29 cellular contexts compared by ENCODE assay signal in genomic region chrX:133391116-133391515, GRCh38. TPM values are rescaled to one million over a fixed set of nuclear protein-coding genes. Genes with fewer than 3 reads are reported as not detected.
A peak's percentile ranks its signal among the peaks of the same experiment; 100 is the strongest.
DNase-seq lines count a peak whose midpoint lies in the region; FAIRE-seq and TF ChIP-seq lines count a peak whose summit lies in the region.
"Had no signal": no experiment of that assay in that cellular context is flagged by ENCODE, and none has a peak within 500 bp of the region (broad histone marks: within the 10 kb centered on the region; RNA-seq: fewer than 3 reads in every experiment).

No MANE protein-coding gene starts in this region.

- no peaks in the 10 kb centered on the region for H3K9me3 ChIP-seq in small intestine (ENCODE audit: control insufficient read depth, low read depth)
- no peaks in the 10 kb centered on the region for H3K9me3 ChIP-seq in right atrium auricular region
- H3K9me3 ChIP-seq: ascending aorta, left lung, SK-N-SH, testis, vagina had no signal

- H3K27me3 ChIP-seq in small intestine (ENCODE audit: control insufficient read depth in 2 of 2, insufficient read depth in 2 of 2, low read length in 2 of 2) (no peaks in the 10 kb centered on the region), right atrium auricular region (no peaks in the 10 kb centered on the region)
- H3K27me3 ChIP-seq: ascending aorta, left lung, testis, vagina had no signal

- H3K4me1 Mint-ChIP-seq in glutamatergic neuron (ENCODE audit: low read depth, unreplicated experiment), result peaks cover 25% of the 10 kb centered on the region
- peaks cover 34% of the 10 kb centered on the region for H3K4me1 Mint-ChIP-seq in osteocyte (ENCODE audit: unreplicated experiment)
- H3K4me1 Mint-ChIP-seq: IgD-negative memory B cell had no signal

- no peak for FAIRE-seq in small intestine (lab: Jason Lieb, UNC)

- no peak overlapping the region for H3K4me3 ChIP-seq in small intestine (ENCODE audit: low read depth in 1 of 2, low read length in 2 of 2)
- H3K4me3 ChIP-seq in right atrium auricular region, result no peak overlapping the region
- H3K4me3 ChIP-seq: ascending aorta, left lung, testis, vagina had no signal

- TF ChIP-seq CTCF in glutamatergic neuron (IDR thresholded peaks at IDR 0.05; ENCODE audit: partially characterized antibody, unreplicated experiment), result no peak
- TF ChIP-seq CTCF in osteocyte (IDR thresholded peaks at IDR 0.05), result no peak
- no peak for TF ChIP-seq CTCF in right atrium auricular region (IDR thresholded peaks at IDR 0.05)

- DNase-seq in DMS153 (lab: John Stamatoyannopoulos, UW) (peak; percentile 49), NCI-H1694 treated with DMSO at 0.1 percent for 48 hours (lab: John Stamatoyannopoulos, UW) (peak; percentile 3), glutamatergic neuron (no peak), osteocyte (ENCODE audit: extremely low spot score, unreplicated experiment) (no peak), small intestine (no peak), right atrium auricular region (ENCODE audit: low spot score) (no peak), HCEC 1CT (no peak)
- no peak for DNase-seq in stimulated activated naive CD4-positive, alpha-beta T cell (lab: John Stamatoyannopoulos, UW)
- DNase-seq: ACHN; activated CD4-positive, alpha-beta memory T cell treated with anti-CD3 and anti-CD28 coated beads for 36 hours; activated CD4-positive, CD25-positive, alpha-beta regulatory T cell treated with anti-CD3 and anti-CD28 coated beads, Interleukin-2, amount 50 U/mL, for 72 hours; activated T-cell treated with anti-CD3 and anti-CD28 coated beads, Interleukin-2, amount 50 U/mL, for 72 hours; central memory CD4-positive, alpha-beta T cell; DND-41; effector memory CD8-positive, alpha-beta T cell; erythroblast; left lung; naive thymus-derived CD4-positive, alpha-beta T cell; NCI-H146; NCI-H524; PC-3; SK-N-SH; stimulated activated CD4-positive, alpha-beta T cell treated with anti-CD3 and anti-CD28 coated beads, Interleukin-1b, Interleukin-23, amount 100 ng/mL, for 48 hours; stimulated activated naive CD8-positive, alpha-beta T cell treated with anti-CD3 and anti-CD28 coated beads, Interleukin-15, Interleukin-2, amounts not matched to agents 100 U/mL and 50 U/mL, for 24 hours; T-helper 2 cell; testis had no signal

- H3K27ac Mint-ChIP-seq in glutamatergic neuron (ENCODE audit: unreplicated experiment) (peak overlapping the region; percentile 96), osteocyte (ENCODE audit: unreplicated experiment) (peak overlapping the region; percentile 57)
- H3K27ac Mint-ChIP-seq: activated CD4-positive, alpha-beta memory T cell treated with anti-CD3 and anti-CD28 coated beads for 36 hours; activated T-cell treated with anti-CD3 and anti-CD28 coated beads, Interleukin-2, amount 50 U/mL, for 72 hours; effector memory CD8-positive, alpha-beta T cell; IgD-negative memory B cell; naive thymus-derived CD4-positive, alpha-beta T cell had no signal

- H3K27ac ChIP-seq in small intestine (ENCODE audit: low read depth in 1 of 2, low read length in 1 of 2) (no peak overlapping the region), right atrium auricular region (no peak overlapping the region)
- H3K27ac ChIP-seq: ascending aorta, left lung, testis, vagina had no signal

- H3K36me3 Mint-ChIP-seq in glutamatergic neuron (ENCODE audit: unreplicated experiment), result no peaks in the 10 kb centered on the region
- peaks cover 2% of the 10 kb centered on the region for H3K36me3 Mint-ChIP-seq in osteocyte (ENCODE audit: unreplicated experiment)
- H3K36me3 Mint-ChIP-seq: activated CD4-positive, alpha-beta memory T cell treated with anti-CD3 and anti-CD28 coated beads for 36 hours; IgD-negative memory B cell; naive thymus-derived CD4-positive, alpha-beta T cell had no signal

- no peaks in the 10 kb centered on the region for H3K36me3 ChIP-seq in small intestine (ENCODE audit: control insufficient read depth in 2 of 2, insufficient read depth in 2 of 2, low read length in 2 of 2)
- H3K36me3 ChIP-seq in right atrium auricular region, result no peaks in the 10 kb centered on the region
- H3K36me3 ChIP-seq: ascending aorta, left lung, vagina had no signal

- H3K27me3 Mint-ChIP-seq in glutamatergic neuron (ENCODE audit: unreplicated experiment) (peaks cover 1% of the 10 kb centered on the region), osteocyte (ENCODE audit: unreplicated experiment) (no peaks in the 10 kb centered on the region)
- H3K27me3 Mint-ChIP-seq: effector memory CD8-positive, alpha-beta T cell; IgD-negative memory B cell had no signal

- H3K9me3 Mint-ChIP-seq in glutamatergic neuron (ENCODE audit: unreplicated experiment) (peaks cover 2% of the 10 kb centered on the region), osteocyte (ENCODE audit: unreplicated experiment) (no peaks in the 10 kb centered on the region)
- H3K9me3 Mint-ChIP-seq: activated CD4-positive, alpha-beta memory T cell treated with anti-CD3 and anti-CD28 coated beads for 36 hours; activated T-cell treated with anti-CD3 and anti-CD28 coated beads, Interleukin-2, amount 50 U/mL, for 72 hours; effector memory CD8-positive, alpha-beta T cell; IgD-negative memory B cell; naive thymus-derived CD4-positive, alpha-beta T cell had no signal

- H3K4me3 Mint-ChIP-seq in glutamatergic neuron (ENCODE audit: unreplicated experiment) (peak overlapping the region; percentile 71), osteocyte (ENCODE audit: unreplicated experiment) (peak overlapping the region; percentile 22)
- H3K4me3 Mint-ChIP-seq: activated CD4-positive, alpha-beta memory T cell treated with anti-CD3 and anti-CD28 coated beads for 36 hours; activated T-cell treated with anti-CD3 and anti-CD28 coated beads, Interleukin-2, amount 50 U/mL, for 72 hours; effector memory CD8-positive, alpha-beta T cell; IgD-negative memory B cell; naive thymus-derived CD4-positive, alpha-beta T cell had no signal

- peaks cover 2 to 6% of the 10 kb centered on the region in 2 donors for H3K4me1 ChIP-seq in small intestine (ENCODE audit: control insufficient read depth in 2 of 2, insufficient read depth in 1 of 2, low read depth in 1 of 2, low read length in 1 of 2)
- no peaks in the 10 kb centered on the region for H3K4me1 ChIP-seq in right atrium auricular region
- H3K4me1 ChIP-seq: ascending aorta, left lung, testis, vagina had no signal

- WGBS in small intestine, 3 donors, result 54 to 68% (median 62%) methylated on average over 3 of the region's 3 CpGs

RNA-seq across cellular contexts. Expression of gene GPC4, which starts 24.2 kb away (rescaled TPM):
- total RNA-seq in glutamatergic neuron (ENCODE audit: unreplicated experiment) (32.8 TPM), osteocyte (98.0 and 101 TPM in 2 replicates), right atrium auricular region (1 to 10 TPM; 3.8 to 5.8 TPM)
- 10 to 100 TPM in 1 of 3 donors, 1 to 10 TPM in 2; 1.3 to 15.3 (median 1.9) TPM for polyA plus RNA-seq in small intestine
- total RNA-seq: activated CD4-positive, alpha-beta memory T cell treated with anti-CD3 and anti-CD28 coated beads for 36 hours; activated T-cell treated with anti-CD3 and anti-CD28 coated beads, Interleukin-2, amount 50 U/mL, for 72 hours had no signal
- polyA plus RNA-seq: IgD-negative memory B cell; naive thymus-derived CD4-positive, alpha-beta T cell had no signal

Comparison
In these comparisons a context has a peak if more than half of its experiments do, and no peak if none do; other contexts are left out.
1. DNase-seq: peak in DMS153 (single experiment) and NCI-H1694 treated with DMSO at 0.1 percent for 48 hours (single experiment); none in glutamatergic neuron (single experiment), osteocyte (single experiment), small intestine (single experiment), stimulated activated naive CD4-positive, alpha-beta T cell (0 of 6), right atrium auricular region (single experiment) and HCEC 1CT (single experiment).